In genomic region chr4:187070740-187071139, GRCh38 we compare ENCODE assay signal across 28 cellular contexts.
"Had no signal": no experiment of that assay in that cellular context is flagged by ENCODE, and none has a peak within 500 bp of the region (broad histone marks: within the 10 kb centered on the region; RNA-seq: fewer than 3 reads in every experiment).

No MANE protein-coding gene starts in this region.

- H3K27ac Mint-ChIP-seq: naive B cell; naive thymus-derived CD8-positive, alpha-beta T cell; natural killer cell treated with Interleukin-12 subunit alpha and Interleukin-12 subunit beta and Interleukin-15 and Interleukin-18, amount 100 ng/mL, for 72 hours; neural progenitor cell; progenitor cell of endocrine pancreas; stimulated activated memory B cell treated with anti-CD40 and anti-IgM and Interleukin-4, amounts not matched to agents 10 μg/mL and 1 μg/mL and 100 μg/mL, for 72 hours; stimulated activated naive CD8-positive, alpha-beta T cell treated with anti-CD3 and anti-CD28 coated beads, Interleukin-15, amount 100 ng/mL, for 72 hours; type B pancreatic cell had no signal

- H3K9me3 Mint-ChIP-seq: neural progenitor cell, type B pancreatic cell had no signal

- DNase-seq: naive B cell; naive thymus-derived CD8-positive, alpha-beta T cell; occipital lobe; ovary; posterior cingulate gyrus; psoas muscle; right cardiac atrium; right lobe of liver; sigmoid colon; small intestine; stimulated activated CD4-positive, alpha-beta T cell treated with anti-CD3 and anti-CD28 coated beads, Interleukin-15, amount 100 ng/mL, for 24 hours; stimulated activated CD4-positive, alpha-beta T cell treated with anti-CD3 and anti-CD28 coated beads, Interleukin-4, amount 100 ng/mL, for 1 hour; stimulated activated CD4-positive, alpha-beta T cell treated with anti-CD3 and anti-CD28 coated beads, Interleukin-4, amount 100 ng/mL, for 4 hours; stimulated activated CD8-positive, alpha-beta memory T cell treated with anti-CD3 and anti-CD28 coated beads, Interleukin-4, amount 100 ng/mL, for 48 hours; stimulated activated naive CD4-positive, alpha-beta T cell; stimulated activated naive CD8-positive, alpha-beta T cell treated with anti-CD3 and anti-CD28 coated beads, Interleukin-15, amount 100 ng/mL, for 72 hours; stimulated activated naive CD8-positive, alpha-beta T cell treated with anti-CD3 and anti-CD28 coated beads, Interleukin-15, Interleukin-2, amounts not matched to agents 100 U/mL and 50 U/mL, for 24 hours; thyroid gland; upper lobe of right lung had no signal

- H3K4me3 Mint-ChIP-seq: naive B cell; naive thymus-derived CD8-positive, alpha-beta T cell; natural killer cell treated with Interleukin-12 subunit alpha and Interleukin-12 subunit beta and Interleukin-15 and Interleukin-18, amount 100 ng/mL, for 72 hours; neural progenitor cell; stimulated activated memory B cell treated with anti-CD40 and anti-IgM and Interleukin-4, amounts not matched to agents 10 μg/mL and 1 μg/mL and 100 μg/mL, for 72 hours; stimulated activated naive CD8-positive, alpha-beta T cell treated with anti-CD3 and anti-CD28 coated beads, Interleukin-15, amount 100 ng/mL, for 72 hours; type B pancreatic cell had no signal

- H3K4me3 ChIP-seq: neural progenitor cell, ovary, psoas muscle, right lobe of liver, sigmoid colon, thoracic aorta, thyroid gland, tibial nerve, upper lobe of right lung, vagina had no signal

- H3K36me3 Mint-ChIP-seq: naive B cell; naive thymus-derived CD8-positive, alpha-beta T cell; neural progenitor cell; stimulated activated memory B cell treated with anti-CD40 and anti-IgM and Interleukin-4, amounts not matched to agents 10 μg/mL and 1 μg/mL and 100 μg/mL, for 72 hours; type B pancreatic cell had no signal

- H3K36me3 ChIP-seq: neural progenitor cell, ovary, right lobe of liver, sigmoid colon, thoracic aorta, thyroid gland, tibial nerve, upper lobe of right lung, vagina had no signal

- H3K79me2 ChIP-seq: parathyroid adenoma had no signal

- ATAC-seq: naive thymus-derived CD8-positive, alpha-beta T cell; natural killer cell treated with Interleukin-12 subunit alpha and Interleukin-12 subunit beta and Interleukin-15 and Interleukin-18, amount 100 ng/mL, for 72 hours; psoas muscle; right cardiac atrium; right lobe of liver; stimulated activated memory B cell treated with anti-CD40 and anti-IgM and Interleukin-4, amounts not matched to agents 10 μg/mL and 1 μg/mL and 100 μg/mL, for 72 hours; stimulated activated naive CD8-positive, alpha-beta T cell treated with anti-CD3 and anti-CD28 coated beads, Interleukin-15, amount 100 ng/mL, for 72 hours; stimulated activated naive CD8-positive, alpha-beta T cell treated with anti-CD3 and anti-CD28 coated beads, Interleukin-15, Interleukin-2, amounts not matched to agents 100 U/mL and 50 U/mL, for 24 hours; upper lobe of right lung had no signal

- H3K4me2 ChIP-seq: neural progenitor cell had no signal

- H3K9me3 ChIP-seq: ovary, psoas muscle, right lobe of liver, sigmoid colon, thoracic aorta, thyroid gland, tibial nerve, upper lobe of right lung, vagina had no signal

- H3K27me3 Mint-ChIP-seq: naive B cell; natural killer cell treated with Interleukin-12 subunit alpha and Interleukin-12 subunit beta and Interleukin-15 and Interleukin-18, amount 100 ng/mL, for 72 hours; stimulated activated memory B cell treated with anti-CD40 and anti-IgM and Interleukin-4, amounts not matched to agents 10 μg/mL and 1 μg/mL and 100 μg/mL, for 72 hours; stimulated activated naive CD8-positive, alpha-beta T cell treated with anti-CD3 and anti-CD28 coated beads, Interleukin-15, amount 100 ng/mL, for 72 hours had no signal

- H2AFZ ChIP-seq: neural progenitor cell, parathyroid adenoma had no signal

- H3K4me1 ChIP-seq: parathyroid adenoma, psoas muscle, right lobe of liver, thyroid gland, upper lobe of right lung, vagina had no signal

- H3K27ac ChIP-seq: neural progenitor cell, ovary, parathyroid adenoma, psoas muscle, right lobe of liver, sigmoid colon, thoracic aorta, thyroid gland, tibial nerve, upper lobe of right lung, vagina had no signal

- H3K4me1 Mint-ChIP-seq: naive B cell; naive thymus-derived CD8-positive, alpha-beta T cell; stimulated activated memory B cell treated with anti-CD40 and anti-IgM and Interleukin-4, amounts not matched to agents 10 μg/mL and 1 μg/mL and 100 μg/mL, for 72 hours; stimulated activated naive CD8-positive, alpha-beta T cell treated with anti-CD3 and anti-CD28 coated beads, Interleukin-15, amount 100 ng/mL, for 72 hours had no signal

- H3K27me3 ChIP-seq: neural progenitor cell, ovary, right lobe of liver, sigmoid colon, thyroid gland, tibial nerve, upper lobe of right lung, vagina had no signal

- H3K9ac ChIP-seq: neural progenitor cell, parathyroid adenoma had no signal
